32 cellular contexts compared by ENCODE assay signal in genomic region chr2:218578272-218578877, GRCh38. TPM values are rescaled to one million over a fixed set of nuclear protein-coding genes. Genes with fewer than 3 reads are reported as not detected.
DNase-seq lines count a peak whose midpoint lies in the region; ATAC-seq, FAIRE-seq and TF ChIP-seq lines count a peak whose summit lies in the region.
"Had no signal": no experiment of that assay in that cellular context is flagged by ENCODE, and none has a peak within 500 bp of the region (broad histone marks: within the 10 kb centered on the region; RNA-seq: fewer than 3 reads in every experiment).

No MANE protein-coding gene starts in this region.

- DNase-seq in heart left ventricle, result no peak
- no peak for DNase-seq in left cardiac atrium
- DNase-seq in H1 (ENCODE audit: low read depth in 1 of 2, low spot score in 2 of 2), result no peak
- DNase-seq in gastrocnemius medialis, result no peak
- DNase-seq in activated CD8-positive, alpha-beta T cell treated with anti-CD3 and anti-CD28 coated beads, Interleukin-2, amount 10 ng/mL, durations not matched to agents 7 days and 5 days, result no peak
- DNase-seq in inferior parietal cortex (ENCODE audit: extremely low spot score), result no peak
- DNase-seq in GM10248 (ENCODE audit: extremely low spot score), result no peak
- DNase-seq: activated CD8-positive, alpha-beta T cell treated with anti-CD3 and anti-CD28 coated beads for 36 hours; anterior cingulate cortex; CD4-positive, CD25-positive, alpha-beta regulatory T cell; effector CD8-positive, alpha-beta T cell; H7; Kasumi-1; kidney glomerular epithelial cell; mucosa of descending colon; MV-4-11; NCI-H1436; NCI-H226; NCI-H526 treated with DMSO at 0.1 percent for 48 hours; NK-92 treated with Interleukin-12 subunit alpha and Interleukin-12 subunit beta, amount 100 ng/mL, for 24 hours; ovary; retina; stimulated activated CD4-positive, alpha-beta T cell treated with anti-CD3 and anti-CD28 coated beads, Interleukin-1b, Interleukin-23, amount 100 ng/mL, for 48 hours; testis had no signal

- FAIRE-seq in H1 (lab: Jason Lieb, UNC), result no peak
- FAIRE-seq: A549, bronchial epithelial cell had no signal

- H3K27me3 ChIP-seq in heart left ventricle (no peaks in the 10 kb centered on the region), KMS-11 (ENCODE audit: insufficient read depth, low read depth) (no peaks in the 10 kb centered on the region), H1 (replicated peaks in 1 of 4; ENCODE audit: control insufficient read depth in 3 of 4, extremely low read depth in 1 of 4, insufficient read depth in 3 of 4, low read length in 3 of 4) (no peaks in the 10 kb centered on the region), gastrocnemius medialis (no peaks in the 10 kb centered on the region)
- H3K27me3 ChIP-seq: ovary, testis had no signal

- H4K20me1 ChIP-seq in KMS-11 (ENCODE audit: insufficient read depth) (no peaks in the 10 kb centered on the region; the same call in 1 of the 2 replicates), H1 (replicated peaks in 1 of 2; ENCODE audit: control insufficient read depth in 1 of 2, insufficient read depth in 2 of 2, low read length in 2 of 2) (peaks cover 12 to 20% of the 10 kb centered on the region in 2 experiments)

- ATAC-seq in heart left ventricle, result no peak
- ATAC-seq in left cardiac atrium, result no peak
- ATAC-seq in gastrocnemius medialis, result no peak
- no peak for ATAC-seq in activated CD8-positive, alpha-beta T cell treated with anti-CD3 and anti-CD28 coated beads, Interleukin-2, amount 10 ng/mL, durations not matched to agents 7 days and 5 days
- ATAC-seq: A549; activated CD8-positive, alpha-beta T cell treated with anti-CD3 and anti-CD28 coated beads for 36 hours; activated naive CD4-positive, alpha-beta T cell treated with anti-CD3 and anti-CD28 coated beads, Interleukin-2, amount 50 U/mL, for 72 hours; mucosa of descending colon had no signal

- H3K18ac ChIP-seq in H1 (ENCODE audit: extremely low read depth, low read length), result no peak overlapping the region

- H4K8ac ChIP-seq in H1 (ENCODE audit: extremely low read depth, insufficient read depth, low read length), result no peak overlapping the region

- no peak overlapping the region for H3K4me3 ChIP-seq in heart left ventricle
- H3K4me3 ChIP-seq in KMS-11 (IDR thresholded peaks at IDR 0.05; ENCODE audit: insufficient read depth, low read depth, low read length), result no peak overlapping the region
- H3K4me3 ChIP-seq in H1 (ENCODE audit: extremely low read depth in 1 of 4, insufficient read depth in 2 of 4, low read depth in 3 of 4, low read length in 4 of 4), result peak overlapping the region in 1 of 4 experiments; percentile 13; a peak in 2 of 8 replicates
- H3K4me3 ChIP-seq in gastrocnemius medialis, result no peak overlapping the region
- H3K4me3 ChIP-seq: A549, coronary artery, lung, mucosa of descending colon, ovary, smooth muscle cell, testis had no signal

- H2AK5ac ChIP-seq in H1 (ENCODE audit: low read depth, low read length), result no peak overlapping the region

- POLR2A ChIA-PET in H1 (lab: Charles Lee; ENCODE audit: partially characterized antibody) (interaction anchor here (0.6 to 4.0 kb wide), 15 partner anchors 8 to 337 kb away, joined by 3 to 20 read pairs (median 4); partner anchors contain the start of genes PLCD4, RNF25, STK36 and USP37), GM10248 (lab: Yijun Ruan, JAX) (no interaction called here)
- POLR2A ChIA-PET in activated CD8-positive, alpha-beta T cell treated with anti-CD3 and anti-CD28 coated beads, Interleukin-2, amount 10 ng/mL, durations not matched to agents 7 days and 5 days (lab: Charles Lee), result interaction anchor here (0.6 to 1.8 kb wide), 3 partner anchors 9 to 43 kb away, joined by 4 to 8 read pairs (median 6); partner anchors contain the start of gene USP37

- in situ Hi-C loops in gastrocnemius medialis (cut with MboI; ENCODE audit: low sequenced_read_pairs in 4 of 4), result no loop called here

- H3K4me1 ChIP-seq in heart left ventricle, result peaks cover 0 to 33% (median 15%) of the 10 kb centered on the region in 12 donors
- peaks cover 67% of the 10 kb centered on the region for H3K4me1 ChIP-seq in KMS-11 (ENCODE audit: low read depth, poor library complexity, severe bottlenecking)
- H3K4me1 ChIP-seq in H1 (replicated peaks in 1 of 4; ENCODE audit: control insufficient read depth in 3 of 4, insufficient read depth in 4 of 4, low read length in 3 of 4), result peaks cover 3 to 8% (median 7%) of the 10 kb centered on the region in 4 experiments; a peak in 4 of 7 replicates
- peaks cover 43 to 47% of the 10 kb centered on the region in 2 donors for H3K4me1 ChIP-seq in gastrocnemius medialis
- H3K4me1 ChIP-seq: testis had no signal

- 94 to 99% (median 96%) methylated on average over 3 of the region's 3 CpGs for WGBS in heart left ventricle, 4 donors
- 51% methylated on average over 3 of the region's 3 CpGs; no CpG with 5 or more reads in 1 of the 2 experiments for WGBS in H1 (ENCODE audit: extremely low coverage in 1 of 2, insufficient coverage in 1 of 2, insufficient read length in 1 of 2, insufficient replicate concordance in 2 of 2, low coverage in 1 of 2, low lambda C conversion rate in 2 of 2, missing lambda C conversion rate in 1 of 2), 2 experiments

- H3K14ac ChIP-seq in H1 (ENCODE audit: insufficient read length), result no peak overlapping the region

- H3K79me2 ChIP-seq in KMS-11 (ENCODE audit: insufficient read depth, low read depth) (peaks cover 78% of the 10 kb centered on the region), H1 (ENCODE audit: control insufficient read depth in 1 of 2, insufficient read depth in 2 of 2, low read length in 2 of 2) (peaks cover 8 to 83% of the 10 kb centered on the region in 2 experiments)

- no peak overlapping the region for H2BK12ac ChIP-seq in H1 (ENCODE audit: low read depth, low read length)

- H3K27me3 Mint-ChIP-seq in activated CD8-positive, alpha-beta T cell treated with anti-CD3 and anti-CD28 coated beads, Interleukin-2, amount 10 ng/mL, durations not matched to agents 7 days and 5 days (ENCODE audit: low read depth), result no peaks in the 10 kb centered on the region
- H3K27me3 Mint-ChIP-seq: activated CD8-positive, alpha-beta T cell treated with anti-CD3 and anti-CD28 coated beads for 36 hours; CD4-positive, CD25-positive, alpha-beta regulatory T cell; stimulated activated naive CD8-positive, alpha-beta T cell treated with anti-CD3 and anti-CD28 coated beads, Interleukin-15, Interleukin-2, amounts not matched to agents 100 ng/mL and 50 ng/mL, for 24 hours had no signal

- H2BK120ac ChIP-seq in H1 (replicated peaks; ENCODE audit: low read depth, low read length), result no peak overlapping the region

- H3K23me2 ChIP-seq in H1 (ENCODE audit: low read depth, low read length), result no peaks in the 10 kb centered on the region

- TF ChIP-seq CTCF in heart left ventricle (IDR thresholded peaks at IDR 0.05) (no peak), KMS-11 (conservative IDR thresholded peaks at IDR 0.05; ENCODE audit: low read depth, low read length) (no peak), H1 (IDR thresholded peaks at IDR 0.05; ENCODE audit: control extremely low read depth in 1 of 3, insufficient read depth in 1 of 3, low read depth in 1 of 3, low read length in 3 of 3) (no peak), gastrocnemius medialis (IDR thresholded peaks at IDR 0.05 in 4 of 5, conservative IDR thresholded peaks at IDR 0.05 in 1 of 5) (no peak), GM10248 (IDR thresholded peaks at IDR 0.05; ENCODE audit: control extremely low read depth, extremely low read depth, low read depth, missing control alignments) (no peak)

- H2BK15ac ChIP-seq in H1 (ENCODE audit: low read length), result no peak overlapping the region

- no peak overlapping the region for H2AFZ ChIP-seq in KMS-11 (ENCODE audit: low read depth)
- H2AFZ ChIP-seq in H1 (ENCODE audit: low read length), result no peak overlapping the region

- H3K9ac ChIP-seq in KMS-11, result no peak overlapping the region
- H3K9ac ChIP-seq in H1 (replicated peaks in 1 of 4; ENCODE audit: extremely low read depth in 1 of 4, low read depth in 3 of 4, low read length in 3 of 4), result no peak overlapping the region; a peak in 1 of 7 replicates

- H3K79me1 ChIP-seq in H1 (ENCODE audit: low read depth, low read length), result peaks cover 6% of the 10 kb centered on the region; the same call in 1 of the 2 replicates

- TF ChIP-seq POLR2A in heart left ventricle (IDR thresholded peaks at IDR 0.05) (no peak), H1 (IDR thresholded peaks at IDR 0.05; ENCODE audit: control extremely low read depth in 1 of 2, low read depth in 2 of 2, low read length in 2 of 2) (no peak), gastrocnemius medialis (IDR thresholded peaks at IDR 0.05) (no peak)

- TF ChIP-seq RAD21 in H1 (IDR thresholded peaks at IDR 0.05 in 1 of 2, conservative IDR thresholded peaks at IDR 0.05 in 1 of 2; ENCODE audit: low read depth in 2 of 2, low read length in 2 of 2), result no peak

- H3K36me3 Mint-ChIP-seq in activated CD8-positive, alpha-beta T cell treated with anti-CD3 and anti-CD28 coated beads, Interleukin-2, amount 10 ng/mL, durations not matched to agents 7 days and 5 days (ENCODE audit: low read depth), result peaks cover 52% of the 10 kb centered on the region

- peaks cover 0 to 67% (median 52%) of the 10 kb centered on the region in 9 donors for H3K36me3 ChIP-seq in heart left ventricle
- H3K36me3 ChIP-seq in KMS-11 (ENCODE audit: insufficient read depth), result peaks cover 15% of the 10 kb centered on the region
- H3K36me3 ChIP-seq in H1 (ENCODE audit: control insufficient read depth in 2 of 4, insufficient read depth in 4 of 4, low read length in 3 of 4), result peaks cover 6 to 43% (median 21%) of the 10 kb centered on the region in 4 experiments
- peaks cover 0 to 20% of the 10 kb centered on the region in 2 donors for H3K36me3 ChIP-seq in gastrocnemius medialis
- H3K36me3 ChIP-seq: ovary had no signal

- peak overlapping the region in 10 of 12 donors; percentile 49 to 90 (median 77) for H3K27ac ChIP-seq in heart left ventricle
- peak overlapping the region; percentile 8; the same call in 1 of the 2 replicates for H3K27ac ChIP-seq in KMS-11
- no peak overlapping the region for H3K27ac ChIP-seq in H1 (ENCODE audit: low read depth, low read length)
- H3K27ac ChIP-seq in gastrocnemius medialis, result peak overlapping the region; percentile 72 to 95 (median 80)
- H3K27ac ChIP-seq: A549, coronary artery, ovary, testis had no signal

- no peak overlapping the region for H3K4ac ChIP-seq in H1 (replicated peaks; ENCODE audit: insufficient read length, low read depth, low read length)

- no peak overlapping the region for H3K56ac ChIP-seq in H1 (replicated peaks; ENCODE audit: insufficient read length, low read depth, low read length)

- H3K4me1 Mint-ChIP-seq in activated CD8-positive, alpha-beta T cell treated with anti-CD3 and anti-CD28 coated beads, Interleukin-2, amount 10 ng/mL, durations not matched to agents 7 days and 5 days (ENCODE audit: low read depth), result peaks cover 42% of the 10 kb centered on the region

- H3K23ac ChIP-seq in H1 (ENCODE audit: insufficient read length), result no peak overlapping the region

- H3K4me3 Mint-ChIP-seq in activated CD8-positive, alpha-beta T cell treated with anti-CD3 and anti-CD28 coated beads, Interleukin-2, amount 10 ng/mL, durations not matched to agents 7 days and 5 days, result no peak overlapping the region
- H3K4me3 Mint-ChIP-seq: activated CD8-positive, alpha-beta T cell treated with anti-CD3 and anti-CD28 coated beads for 36 hours; stimulated activated naive CD8-positive, alpha-beta T cell treated with anti-CD3 and anti-CD28 coated beads, Interleukin-15, Interleukin-2, amounts not matched to agents 100 ng/mL and 50 ng/mL, for 24 hours had no signal

- H3K9me3 ChIP-seq in heart left ventricle (no peaks in the 10 kb centered on the region), H1 (ENCODE audit: insufficient read depth in 2 of 2, low read depth in 1 of 2, low read length in 1 of 2) (no peaks in the 10 kb centered on the region), gastrocnemius medialis (no peaks in the 10 kb centered on the region)
- H3K9me3 ChIP-seq: A549, mucosa of descending colon, ovary, testis had no signal

- H3K27ac Mint-ChIP-seq in activated CD8-positive, alpha-beta T cell treated with anti-CD3 and anti-CD28 coated beads, Interleukin-2, amount 10 ng/mL, durations not matched to agents 7 days and 5 days, result no peak overlapping the region
- H3K27ac Mint-ChIP-seq: activated CD8-positive, alpha-beta T cell treated with anti-CD3 and anti-CD28 coated beads for 36 hours; activated naive CD4-positive, alpha-beta T cell treated with anti-CD3 and anti-CD28 coated beads, Interleukin-2, amount 50 U/mL, for 72 hours; stimulated activated naive CD8-positive, alpha-beta T cell treated with anti-CD3 and anti-CD28 coated beads, Interleukin-15, Interleukin-2, amounts not matched to agents 100 ng/mL and 50 ng/mL, for 24 hours had no signal

- no peak overlapping the region for H4K5ac ChIP-seq in H1 (ENCODE audit: insufficient read length, low read depth, low read length)

- TF ChIP-seq EP300 in H1 (IDR thresholded peaks at IDR 0.05; ENCODE audit: borderline replicate concordance in 1 of 2, low read depth in 2 of 2, low read length in 2 of 2), result no peak

- CTCF ChIA-PET in H1 (lab: Charles Lee; ENCODE audit: partially characterized antibody) (interaction anchor here (1.0 to 1.2 kb wide), 3 partner anchors 70 to 80 kb away, joined by 3 read pairs; no protein-coding TSS in a partner anchor), GM10248 (lab: Yijun Ruan, JAX) (interaction anchor here (0.9 to 1.9 kb wide), 9 partner anchors 9 to 306 kb away, joined by 3 to 9 read pairs (median 3); partner anchors contain the start of genes BCS1L and ZNF142)
- CTCF ChIA-PET in activated CD8-positive, alpha-beta T cell treated with anti-CD3 and anti-CD28 coated beads, Interleukin-2, amount 10 ng/mL, durations not matched to agents 7 days and 5 days (lab: Charles Lee), result interaction anchor here (0.8 to 1.2 kb wide), 2 partner anchors 70 to 81 kb away, joined by 3 read pairs; partner anchors contain the start of genes BCS1L and ZNF142

- no peak overlapping the region for H4K91ac ChIP-seq in H1 (replicated peaks; ENCODE audit: insufficient read length, low read length)

- H3K9me3 Mint-ChIP-seq in activated CD8-positive, alpha-beta T cell treated with anti-CD3 and anti-CD28 coated beads, Interleukin-2, amount 10 ng/mL, durations not matched to agents 7 days and 5 days (ENCODE audit: insufficient read depth), result no peaks in the 10 kb centered on the region
- H3K9me3 Mint-ChIP-seq: activated CD8-positive, alpha-beta T cell treated with anti-CD3 and anti-CD28 coated beads for 36 hours; activated naive CD4-positive, alpha-beta T cell treated with anti-CD3 and anti-CD28 coated beads, Interleukin-2, amount 50 U/mL, for 72 hours; CD4-positive, CD25-positive, alpha-beta regulatory T cell; stimulated activated naive CD8-positive, alpha-beta T cell treated with anti-CD3 and anti-CD28 coated beads, Interleukin-15, Interleukin-2, amounts not matched to agents 100 ng/mL and 50 ng/mL, for 24 hours had no signal

- intact Hi-C loops in heart left ventricle (cut with DNase I) (loop anchor here in 2 of 10 donors (10.0 kb wide), 2 partner anchors 76 to 294 kb away; partner anchors contain the start of genes BCS1L (in 1 of the 2) and ZNF142 (in 1 of the 2)), left cardiac atrium (cut with DNase I) (no loop called here), gastrocnemius medialis (cut with DNase I; ENCODE audit: low total_unique reads) (loop anchor here (10.0 kb wide), 1 partner anchor 256 kb away; the partner anchor contains the start of gene PRKAG3)

- H2BK5ac ChIP-seq in H1 (ENCODE audit: low read depth, low read length), result no peak overlapping the region

- H2BK20ac ChIP-seq in H1 (ENCODE audit: low read length), result no peak overlapping the region

- H3K4me2 ChIP-seq in KMS-11 (no peak overlapping the region), H1 (ENCODE audit: insufficient read depth in 1 of 2, low read depth in 2 of 2, low read length in 2 of 2) (peak overlapping the region; percentile 21 to 56; a peak in 2 of 4 replicates)
- H3K4me2 ChIP-seq: A549, smooth muscle cell had no signal

RNA-seq across cellular contexts. Expression of gene CNOT9, which starts 9.7 kb away (rescaled TPM):
- total RNA-seq in heart left ventricle (10 to 100 TPM; 19.4 to 34.8 (median 23.1) TPM), left cardiac atrium (10 to 100 TPM; 16.3 to 23.8 TPM), gastrocnemius medialis (10 to 100 TPM; 10.4 to 28.4 (median 20.5) TPM)
- polyA plus RNA-seq in heart left ventricle (10 to 100 TPM; 12.2 to 23.3 TPM), H1 (2011; rRNA removed) (64.3 and 79.3 TPM in 2 replicates)
- 78.1 and 81.2 TPM in 2 replicates for total RNA-seq in H1 (2021; fragmentation: NEBNext Ultra II Directional; extraction: Animal tissue kit (Norgen Biotek cat#: 25700))
- 62.1 TPM for polyA plus RNA-seq in H1 (2011; cell fraction: cytosol; rRNA removed)
- polyA plus RNA-seq in H1 (2011; cell fraction: nucleus; rRNA removed), result 66.0 TPM
- polyA plus RNA-seq in H1 (2012, experiment 1 of 2), result 54.7 to 64.3 TPM (median 60.5 TPM) in 4 replicates
- polyA plus RNA-seq in H1 (2012, experiment 2 of 2), result 32.4 TPM
- polyA plus RNA-seq in H1 (2013, experiment 1 of 2), result 51.5 TPM
- 50.8 TPM for polyA plus RNA-seq in H1 (2013, experiment 2 of 2)
- 169 and 221 TPM in 2 replicates for polyA minus RNA-seq in H1 (2011; rRNA and poly(A)+ RNA removed)
- polyA minus RNA-seq in H1 (2011; cell fraction: cytosol; rRNA and poly(A)+ RNA removed), result 94.4 TPM
- polyA minus RNA-seq in H1 (2011; cell fraction: nucleus; rRNA and poly(A)+ RNA removed), result 74.1 TPM
- total RNA-seq in activated CD8-positive, alpha-beta T cell treated with anti-CD3 and anti-CD28 coated beads, Interleukin-2, amount 10 ng/mL, durations not matched to agents 7 days and 5 days, result 10 to 100 TPM; 96.8 to 97.3 TPM

RNA-seq across cellular contexts. Expression of gene USP37, which starts 10.2 kb away (rescaled TPM):
- total RNA-seq in heart left ventricle (10 to 100 TPM in 1 of 9 donors, 1 to 10 TPM in 8; 5.2 to 10.3 (median 7.8) TPM), left cardiac atrium (1 to 10 TPM; 5.6 to 9.4 TPM), gastrocnemius medialis (10 to 100 TPM in 1 of 4 donors, 1 to 10 TPM in 3; 7.0 to 12.4 (median 8.0) TPM)
- polyA plus RNA-seq in heart left ventricle (1 to 10 TPM; 1.8 to 4.1 TPM), H1 (2011; rRNA removed) (1.9 and 3.8 TPM in 2 replicates)
- 22.3 and 29.1 TPM in 2 replicates for total RNA-seq in H1 (2021; fragmentation: NEBNext Ultra II Directional; extraction: Animal tissue kit (Norgen Biotek cat#: 25700))
- 4.8 TPM for polyA plus RNA-seq in H1 (2011; cell fraction: cytosol; rRNA removed)
- polyA plus RNA-seq in H1 (2011; cell fraction: nucleus; rRNA removed), result 4.2 TPM
- 4.3 to 10.0 TPM (median 6.6 TPM) in 4 replicates for polyA plus RNA-seq in H1 (2012, experiment 1 of 2)
- polyA plus RNA-seq in H1 (2012, experiment 2 of 2), result 0.80 TPM
- 9.1 TPM for polyA plus RNA-seq in H1 (2013, experiment 1 of 2)
- polyA plus RNA-seq in H1 (2013, experiment 2 of 2), result 8.6 TPM
- 21.9 and 30.4 TPM in 2 replicates for polyA minus RNA-seq in H1 (2011; rRNA and poly(A)+ RNA removed)
- 14.7 TPM for polyA minus RNA-seq in H1 (2011; cell fraction: cytosol; rRNA and poly(A)+ RNA removed)
- 35.5 TPM for polyA minus RNA-seq in H1 (2011; cell fraction: nucleus; rRNA and poly(A)+ RNA removed)
- 10 to 100 TPM; 33.9 to 38.1 TPM for total RNA-seq in activated CD8-positive, alpha-beta T cell treated with anti-CD3 and anti-CD28 coated beads, Interleukin-2, amount 10 ng/mL, durations not matched to agents 7 days and 5 days

RNA-seq across cellular contexts. Expression of gene PLCD4, which starts 29.3 kb away (rescaled TPM):
- 1 to 10 TPM in 4 of 9 donors, under 1 TPM in 5; 0.14 to 1.9 (median 0.67) TPM for total RNA-seq in heart left ventricle
- polyA plus RNA-seq in heart left ventricle, result under 1 TPM; 0.11 to 0.34 TPM
- 1 to 10 TPM in 1 of 2 donors, under 1 TPM in 1; 0.73 to 3.0 TPM for total RNA-seq in left cardiac atrium
- 0.50 and 0.61 TPM in 2 replicates for total RNA-seq in H1 (2021; fragmentation: NEBNext Ultra II Directional; extraction: Animal tissue kit (Norgen Biotek cat#: 25700))
- 0.16 and 0.21 TPM in 2 replicates for polyA plus RNA-seq in H1 (2011; rRNA removed)
- 0.08 TPM for polyA plus RNA-seq in H1 (2011; cell fraction: cytosol; rRNA removed)
- 0.94 TPM for polyA plus RNA-seq in H1 (2011; cell fraction: nucleus; rRNA removed)
- polyA plus RNA-seq in H1 (2012, experiment 1 of 2), result 1.6 to 2.9 TPM (median 2.4 TPM) in 4 replicates
- 0.56 TPM for polyA plus RNA-seq in H1 (2012, experiment 2 of 2)
- polyA plus RNA-seq in H1 (2013, experiment 1 of 2), result 0.16 TPM
- 0.17 TPM for polyA plus RNA-seq in H1 (2013, experiment 2 of 2)
- polyA minus RNA-seq in H1 (2011; rRNA and poly(A)+ RNA removed), result 0.34 and 0.69 TPM in 2 replicates
- polyA minus RNA-seq in H1 (2011; cell fraction: cytosol; rRNA and poly(A)+ RNA removed), result not detected
- polyA minus RNA-seq in H1 (2011; cell fraction: nucleus; rRNA and poly(A)+ RNA removed), result 0.40 TPM
- 10 to 100 TPM; 21.6 to 60.9 (median 43.7) TPM for total RNA-seq in gastrocnemius medialis
- total RNA-seq in activated CD8-positive, alpha-beta T cell treated with anti-CD3 and anti-CD28 coated beads, Interleukin-2, amount 10 ng/mL, durations not matched to agents 7 days and 5 days, result under 1 TPM; 0.26 to 0.32 TPM
- total RNA-seq: H7 had no signal

Comparison
In these comparisons a context has a peak if more than half of its experiments do, and no peak if none do; other contexts are left out.
1. RNA of gene PLCD4, which starts 29.3 kb away (total RNA-seq): 21.6 to 60.9 TPM in gastrocnemius medialis; 0.73 to 3.0 TPM in left cardiac atrium, 0.14 to 1.9 TPM in heart left ventricle, 0.50 to 0.61 TPM in H1 and 0.26 to 0.32 TPM in activated CD8-positive, alpha-beta T cell treated with anti-CD3 and anti-CD28 coated beads, Interleukin-2, amount 10 ng/mL, durations not matched to agents 7 days and 5 days; every median in the first group is over 4 times any median in the second.